ENCODE assay signal across 11 cellular contexts in genomic region chr5:128216860-128217531, GRCh38.
DNase-seq lines count a peak whose midpoint lies in the region; ATAC-seq, FAIRE-seq and TF ChIP-seq lines count a peak whose summit lies in the region.
"Had no signal": no experiment of that assay in that cellular context is flagged by ENCODE, and none has a peak within 500 bp of the region (broad histone marks: within the 10 kb centered on the region; RNA-seq: fewer than 3 reads in every experiment).

No MANE protein-coding gene starts in this region.

- H3K36me3 Mint-ChIP-seq in CD4-positive, alpha-beta T cell (ENCODE audit: low read depth) = no peaks in the 10 kb centered on the region

- no peak overlapping the region for H3K4me3 Mint-ChIP-seq in CD4-positive, alpha-beta T cell
- H3K4me3 Mint-ChIP-seq: nephron had no signal

- peak overlapping the region; percentile 39 for H3K9ac ChIP-seq in skeletal muscle satellite cell (ENCODE audit: low read depth, low read length)

- no peaks in the 10 kb centered on the region for H3K27me3 Mint-ChIP-seq in CD4-positive, alpha-beta T cell

- no peaks in the 10 kb centered on the region for H3K4me1 Mint-ChIP-seq in CD4-positive, alpha-beta T cell (ENCODE audit: low read depth)

- peak overlapping the region in 8 of 12 donors; percentile 8 to 69 (median 54) for H3K27ac ChIP-seq in heart left ventricle
- no peak overlapping the region for H3K27ac ChIP-seq in CD4-positive, alpha-beta T cell (ENCODE audit: low read depth, low read length)

- TF ChIP-seq POLR2A in H54 (IDR thresholded peaks at IDR 0.05; ENCODE audit: low read depth, low read length) = no peak
- TF ChIP-seq POLR2A in heart left ventricle (IDR thresholded peaks at IDR 0.05) = no peak

- TF ChIP-seq CTCF in heart left ventricle (IDR thresholded peaks at IDR 0.05) = no peak
- TF ChIP-seq CTCF in CD4-positive, alpha-beta T cell (IDR thresholded peaks at IDR 0.05) = no peak

- peak; percentile 69 to 87 (median 82) for ATAC-seq in heart left ventricle
- ATAC-seq in CD4-positive, alpha-beta T cell (ENCODE audit: poor library complexity) = no peak
- ATAC-seq in GM18498 (IDR thresholded peaks at IDR 0.05; ENCODE audit: unreplicated experiment) = no peak

- no peaks in the 10 kb centered on the region for H3K9me3 ChIP-seq in heart left ventricle
- no peaks in the 10 kb centered on the region for H3K9me3 ChIP-seq in skeletal muscle satellite cell (replicated peaks; ENCODE audit: low read length)
- H3K9me3 ChIP-seq in CD4-positive, alpha-beta T cell (ENCODE audit: control insufficient read depth, low read length) = no peaks in the 10 kb centered on the region

- H3K27me3 ChIP-seq in heart left ventricle (no peaks in the 10 kb centered on the region), skeletal muscle satellite cell (ENCODE audit: control insufficient read depth, insufficient read depth, low read length) (no peaks in the 10 kb centered on the region)
- no peaks in the 10 kb centered on the region for H3K27me3 ChIP-seq in CD4-positive, alpha-beta T cell (ENCODE audit: control insufficient read depth, insufficient read depth, low read length)

- CTCF ChIA-PET in CD4-positive, alpha-beta T cell (lab: Charles Lee) = no interaction called here

- WGBS in heart left ventricle, 4 donors = 46 to 51% (median 47%) methylated on average over 15 of the region's 15 CpGs

- no peaks in the 10 kb centered on the region for H3K9me3 Mint-ChIP-seq in CD4-positive, alpha-beta T cell
- H3K9me3 Mint-ChIP-seq: nephron had no signal

- H3K27ac Mint-ChIP-seq in CD4-positive, alpha-beta T cell = no peak overlapping the region
- H3K27ac Mint-ChIP-seq: nephron had no signal

- intact Hi-C loops in heart left ventricle (cut with DNase I) = loop anchor here in 7 of 10 donors (5.0 to 10.0 kb wide), 7 partner anchors 45 to 1548 kb away; no protein-coding TSS in a partner anchor
- intact Hi-C loops in CD4-positive, alpha-beta T cell (cut with DNase I, micrococcal nuclease) = no loop called here

- POLR2A ChIA-PET in CD4-positive, alpha-beta T cell (lab: Charles Lee) = no interaction called here

- FAIRE-seq in H54 (lab: Jason Lieb, UNC) = peak; percentile 73
- FAIRE-seq: colon had no signal

- DNase-seq in H54 (ENCODE audit: insufficient read length, low spot score) (peak; percentile 37), amniotic stem cell (lab: John Stamatoyannopoulos, UW) (peak; percentile 71), heart left ventricle (peak; percentile 29 to 69 (median 55)), putamen (ENCODE audit: low spot score) (no peak), hepatic stellate cell (ENCODE audit: low spot score) (no peak)
- DNase-seq in CD4-positive, alpha-beta T cell = no peak
- DNase-seq: NK-92 treated with Interleukin-12 subunit alpha and Interleukin-12 subunit beta, amount 100 ng/mL, for 24 hours had no signal

- H3K4me2 ChIP-seq in skeletal muscle satellite cell (ENCODE audit: low read length) = no peak overlapping the region

- H3K36me3 ChIP-seq in heart left ventricle (no peaks in the 10 kb centered on the region), skeletal muscle satellite cell (ENCODE audit: insufficient read depth, low read length) (no peaks in the 10 kb centered on the region)

- H3K4me3 ChIP-seq in heart left ventricle (no peak overlapping the region), skeletal muscle satellite cell (ENCODE audit: low read length) (no peak overlapping the region)

- H3K4me1 ChIP-seq in heart left ventricle (peaks cover 0 to 11% (median 3%) of the 10 kb centered on the region in 12 donors), skeletal muscle satellite cell (ENCODE audit: control insufficient read depth, insufficient read depth, low read length) (peaks cover 13% of the 10 kb centered on the region)

Comparison
In these comparisons a context has a peak if more than half of its experiments do, and no peak if none do; other contexts are left out.
1. DNase-seq: peak in H54 (single experiment), amniotic stem cell (single experiment) and heart left ventricle (5 of 5); none in CD4-positive, alpha-beta T cell (0 of 10), putamen (single experiment) and hepatic stellate cell (single experiment).
2. ATAC-seq: peak in heart left ventricle (4 of 4); none in CD4-positive, alpha-beta T cell (single experiment) and GM18498 (single experiment).
3. intact Hi-C loops: an anchor here in heart left ventricle (5.0 to 10.0 kb wide); none called in CD4-positive, alpha-beta T cell.